ENCODE assay signal across 18 cellular contexts in genomic region chr22:17796695-17797094, GRCh38.
"Had no signal": no experiment of that assay in that cellular context is flagged by ENCODE, and none has a peak within 500 bp of the region (broad histone marks: within the 10 kb centered on the region; RNA-seq: fewer than 3 reads in every experiment).

No MANE protein-coding gene starts in this region.

- H3K27ac ChIP-seq: esophagus squamous epithelium, neural progenitor cell, ovary, psoas muscle, thoracic aorta, upper lobe of left lung had no signal

- ATAC-seq: activated CD4-positive, alpha-beta T cell treated with anti-CD3 and anti-CD28 coated beads for 36 hours; activated CD8-positive, alpha-beta memory T cell treated with anti-CD3 and anti-CD28 coated beads, Interleukin-2, amount 10 ng/mL, durations not matched to agents 7 days and 5 days; effector memory CD8-positive, alpha-beta T cell; left ventricle myocardium superior; mucosa of descending colon; naive thymus-derived CD4-positive, alpha-beta T cell; psoas muscle; right cardiac atrium had no signal

- H3K27ac Mint-ChIP-seq: activated CD4-positive, alpha-beta T cell treated with anti-CD3 and anti-CD28 coated beads for 36 hours; activated CD8-positive, alpha-beta memory T cell treated with anti-CD3 and anti-CD28 coated beads, Interleukin-2, amount 10 ng/mL, durations not matched to agents 7 days and 5 days; activated naive CD8-positive, alpha-beta T cell; effector memory CD8-positive, alpha-beta T cell; neural progenitor cell; T-helper 2 cell treated with Interferon-gamma antibody and Interleukin-4, amounts not matched to agents 5 μg/mL and 100 μg/mL, for 36 hours had no signal

- H2AFZ ChIP-seq: neural progenitor cell had no signal

- DNase-seq: activated CD4-positive, alpha-beta T cell treated with anti-CD3 and anti-CD28 coated beads for 36 hours; activated CD4-positive, alpha-beta T cell treated with anti-CD3 and anti-CD28 coated beads, Interleukin-2, amount 50 U/mL, for 48 hours; activated CD8-positive, alpha-beta memory T cell treated with anti-CD3 and anti-CD28 coated beads, Interleukin-2, amount 10 ng/mL, durations not matched to agents 7 days and 5 days; effector memory CD8-positive, alpha-beta T cell; esophagus squamous epithelium; left ventricle myocardium superior; mesenchymal stem cell; mucosa of descending colon; naive thymus-derived CD4-positive, alpha-beta T cell; ovary; psoas muscle; stimulated activated CD4-positive, alpha-beta T cell treated with anti-CD3 and anti-CD28 coated beads, Interleukin-2, amount 100 ng/mL, for 48 hours; upper lobe of left lung had no signal

- H3K4me1 ChIP-seq: esophagus squamous epithelium, neural progenitor cell, psoas muscle had no signal

- H3K27me3 ChIP-seq: esophagus squamous epithelium, neural progenitor cell, ovary, upper lobe of left lung had no signal

- H3K9ac ChIP-seq: neural progenitor cell had no signal

- H3K4me2 ChIP-seq: neural progenitor cell had no signal

- H3K36me3 Mint-ChIP-seq: activated CD8-positive, alpha-beta memory T cell treated with anti-CD3 and anti-CD28 coated beads, Interleukin-2, amount 10 ng/mL, durations not matched to agents 7 days and 5 days; activated naive CD8-positive, alpha-beta T cell; naive thymus-derived CD4-positive, alpha-beta T cell; neural progenitor cell had no signal

- H3K4me3 ChIP-seq: esophagus squamous epithelium, mucosa of descending colon, neural progenitor cell, ovary, psoas muscle, thoracic aorta, upper lobe of left lung had no signal

- H3K4me1 Mint-ChIP-seq: activated CD4-positive, alpha-beta T cell treated with anti-CD3 and anti-CD28 coated beads for 36 hours had no signal

- H3K27me3 Mint-ChIP-seq: activated CD4-positive, alpha-beta T cell treated with anti-CD3 and anti-CD28 coated beads for 36 hours; activated CD8-positive, alpha-beta memory T cell treated with anti-CD3 and anti-CD28 coated beads, Interleukin-2, amount 10 ng/mL, durations not matched to agents 7 days and 5 days; activated naive CD8-positive, alpha-beta T cell; effector memory CD8-positive, alpha-beta T cell; naive thymus-derived CD4-positive, alpha-beta T cell had no signal

- H3K36me3 ChIP-seq: neural progenitor cell, ovary had no signal

- H3K9me3 Mint-ChIP-seq: effector memory CD8-positive, alpha-beta T cell; neural progenitor cell; T-helper 2 cell treated with Interferon-gamma antibody and Interleukin-4, amounts not matched to agents 5 μg/mL and 100 μg/mL, for 36 hours had no signal

- H3K4me3 Mint-ChIP-seq: activated CD4-positive, alpha-beta T cell treated with anti-CD3 and anti-CD28 coated beads for 36 hours; activated CD8-positive, alpha-beta memory T cell treated with anti-CD3 and anti-CD28 coated beads, Interleukin-2, amount 10 ng/mL, durations not matched to agents 7 days and 5 days; activated naive CD8-positive, alpha-beta T cell; effector memory CD8-positive, alpha-beta T cell; naive thymus-derived CD4-positive, alpha-beta T cell; neural progenitor cell; T-helper 2 cell treated with Interferon-gamma antibody and Interleukin-4, amounts not matched to agents 5 μg/mL and 100 μg/mL, for 36 hours had no signal

- H3K9me3 ChIP-seq: esophagus squamous epithelium, mucosa of descending colon, ovary, psoas muscle, thoracic aorta, upper lobe of left lung had no signal
